8 cellular contexts compared by ENCODE assay signal in genomic region chr10:132588301-132589013, GRCh38. TPM values are rescaled to one million over a fixed set of nuclear protein-coding genes. Genes with fewer than 3 reads are reported as not detected.
A peak's percentile ranks its signal among the peaks of the same experiment; 100 is the strongest.
DNase-seq lines count a peak whose midpoint lies in the region; ATAC-seq and TF ChIP-seq lines count a peak whose summit lies in the region.

No MANE protein-coding gene starts in this region.

- 37 to 54% methylated on average over 19 to 24 of the region's 25 CpGs for WGBS in esophagus squamous epithelium, 2 donors

- peak; percentile 97 for DNase-seq in SKM-1 (lab: John Stamatoyannopoulos, UW; ENCODE audit: unreplicated experiment)
- DNase-seq in esophagus squamous epithelium (lab: John Stamatoyannopoulos, UW), result no peak
- DNase-seq in GM19238 (ENCODE audit: insufficient read length, low spot score), result no peak
- no peak for DNase-seq in hippocampal formation (lab: John Stamatoyannopoulos, UW)

- H3K36me3 ChIP-seq in esophagus squamous epithelium, result no peaks in the 10 kb centered on the region
- H3K36me3 ChIP-seq in rectal smooth muscle tissue (ENCODE audit: control insufficient read depth, insufficient read depth, low read length), result no peaks in the 10 kb centered on the region

- intact Hi-C loops in esophagus squamous epithelium (cut with DNase I), result no loop called here

- H3K9me3 ChIP-seq in esophagus squamous epithelium, result no peaks in the 10 kb centered on the region

- peak; percentile 52 for ATAC-seq in GM21423 (IDR thresholded peaks at IDR 0.05; ENCODE audit: unreplicated experiment)
- no peak for ATAC-seq in GM19035 (IDR thresholded peaks at IDR 0.05; ENCODE audit: unreplicated experiment)
- ATAC-seq in HG03280 (IDR thresholded peaks at IDR 0.05; ENCODE audit: unreplicated experiment), result no peak

- H3K27me3 ChIP-seq in esophagus squamous epithelium (no peaks in the 10 kb centered on the region), rectal smooth muscle tissue (ENCODE audit: control insufficient read depth, insufficient read depth, low read length) (no peaks in the 10 kb centered on the region)

- TF ChIP-seq CTCF in esophagus squamous epithelium (IDR thresholded peaks at IDR 0.05), result no peak

- H3K4me1 ChIP-seq in esophagus squamous epithelium (peaks cover 34 to 89% (median 53%) of the 10 kb centered on the region in 3 donors), rectal smooth muscle tissue (ENCODE audit: control insufficient read depth, insufficient read depth, low read length) (peaks cover 45% of the 10 kb centered on the region)

- H3K4me3 ChIP-seq in esophagus squamous epithelium, result peak overlapping the region in 1 of 4 donors; percentile 22
- H3K4me3 ChIP-seq in rectal smooth muscle tissue (ENCODE audit: low read length), result peak overlapping the region; percentile 47

- H3K27ac ChIP-seq in esophagus squamous epithelium (peak overlapping the region; percentile 30 to 76 (median 60)), rectal smooth muscle tissue (ENCODE audit: low read depth, low read length) (peak overlapping the region; percentile 56)

- no peak for TF ChIP-seq POLR2A in esophagus squamous epithelium (IDR thresholded peaks at IDR 0.05)

- H3K9ac ChIP-seq in rectal smooth muscle tissue (ENCODE audit: low read length), result no peak overlapping the region

RNA-seq across cellular contexts. Expression of gene INPP5A, which starts 50.9 kb away (rescaled TPM):
- total RNA-seq in esophagus squamous epithelium, result 10 to 100 TPM; 16.9 to 58.2 (median 29.5) TPM
